ENCODE assay signal across 1 cellular context in the genomic region with DNA sequence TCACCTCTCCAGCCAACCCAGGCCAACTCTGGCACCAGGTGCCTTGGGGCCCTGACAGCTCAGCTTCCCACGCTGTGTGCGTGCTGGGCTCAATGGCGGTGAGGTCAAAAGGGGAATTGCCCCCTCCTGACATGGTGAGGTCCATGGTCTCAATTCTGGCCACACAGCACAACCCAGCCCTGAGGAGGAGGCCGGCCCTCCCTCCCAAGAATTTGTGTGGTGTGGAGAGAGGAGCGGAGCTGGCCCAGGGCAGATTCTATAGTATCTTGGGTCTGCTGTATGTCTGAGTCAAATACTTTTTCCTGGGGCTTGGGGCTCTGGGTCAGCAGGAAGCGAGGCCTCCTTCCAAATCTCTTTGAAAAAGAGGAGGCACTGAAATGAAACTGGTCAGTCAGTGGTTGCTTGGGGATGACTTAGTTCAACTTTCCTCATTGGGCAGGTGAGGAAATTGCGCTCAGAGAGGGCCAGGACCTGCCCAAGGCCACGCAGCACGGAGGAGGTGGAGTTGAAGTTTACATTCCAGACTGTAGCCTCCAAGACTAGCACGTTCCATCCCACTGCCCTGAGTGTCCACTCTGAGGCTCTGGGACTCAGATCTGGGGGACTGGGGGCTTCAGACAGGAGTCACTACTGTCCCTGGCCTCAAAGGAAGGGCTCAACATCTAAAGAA.
TF ChIP-seq lines count a peak whose summit lies in the region.

No MANE protein-coding gene starts in this region.

TF ChIP-seq in SK-N-SH, 30 proteins besides CTCF, POLR2A, EP300 and RAD21:
- TF ChIP-seq RCOR1 (IDR thresholded peaks at IDR 0.05; ENCODE audit: low read length) = no peak
- no peak for TF ChIP-seq FOSL2 (IDR thresholded peaks at IDR 0.05; ENCODE audit: borderline replicate concordance, low read depth)
- TF ChIP-seq, protein P1, sequence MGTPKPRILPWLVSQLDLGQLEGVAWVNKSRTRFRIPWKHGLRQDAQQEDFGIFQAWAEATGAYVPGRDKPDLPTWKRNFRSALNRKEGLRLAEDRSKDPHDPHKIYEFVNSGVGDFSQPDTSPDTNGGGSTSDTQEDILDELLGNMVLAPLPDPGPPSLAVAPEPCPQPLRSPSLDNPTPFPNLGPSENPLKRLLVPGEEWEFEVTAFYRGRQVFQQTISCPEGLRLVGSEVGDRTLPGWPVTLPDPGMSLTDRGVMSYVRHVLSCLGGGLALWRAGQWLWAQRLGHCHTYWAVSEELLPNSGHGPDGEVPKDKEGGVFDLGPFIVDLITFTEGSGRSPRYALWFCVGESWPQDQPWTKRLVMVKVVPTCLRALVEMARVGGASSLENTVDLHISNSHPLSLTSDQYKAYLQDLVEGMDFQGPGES (IDR thresholded peaks at IDR 0.05; ENCODE audit: low read depth, low read length) = no peak
- no peak for TF ChIP-seq RXRA (IDR thresholded peaks at IDR 0.05; ENCODE audit: borderline replicate concordance, low read depth)
- TF ChIP-seq, protein P2, sequence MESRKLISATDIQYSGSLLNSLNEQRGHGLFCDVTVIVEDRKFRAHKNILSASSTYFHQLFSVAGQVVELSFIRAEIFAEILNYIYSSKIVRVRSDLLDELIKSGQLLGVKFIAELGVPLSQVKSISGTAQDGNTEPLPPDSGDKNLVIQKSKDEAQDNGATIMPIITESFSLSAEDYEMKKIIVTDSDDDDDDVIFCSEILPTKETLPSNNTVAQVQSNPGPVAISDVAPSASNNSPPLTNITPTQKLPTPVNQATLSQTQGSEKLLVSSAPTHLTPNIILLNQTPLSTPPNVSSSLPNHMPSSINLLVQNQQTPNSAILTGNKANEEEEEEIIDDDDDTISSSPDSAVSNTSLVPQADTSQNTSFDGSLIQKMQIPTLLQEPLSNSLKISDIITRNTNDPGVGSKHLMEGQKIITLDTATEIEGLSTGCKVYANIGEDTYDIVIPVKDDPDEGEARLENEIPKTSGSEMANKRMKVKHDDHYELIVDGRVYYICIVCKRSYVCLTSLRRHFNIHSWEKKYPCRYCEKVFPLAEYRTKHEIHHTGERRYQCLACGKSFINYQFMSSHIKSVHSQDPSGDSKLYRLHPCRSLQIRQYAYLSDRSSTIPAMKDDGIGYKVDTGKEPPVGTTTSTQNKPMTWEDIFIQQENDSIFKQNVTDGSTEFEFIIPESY (IDR thresholded peaks at IDR 0.05; ENCODE audit: borderline replicate concordance, low read depth) = no peak
- TF ChIP-seq GATA2 (CRISPR knock-in tag; IDR thresholded peaks at IDR 0.05) = no peak
- TF ChIP-seq FOXM1 (IDR thresholded peaks at IDR 0.05; ENCODE audit: low read depth) = no peak
- TF ChIP-seq REST (IDR thresholded peaks at IDR 0.05; ENCODE audit: low read depth, low read length) = no peak
- no peak for TF ChIP-seq JUND (IDR thresholded peaks at IDR 0.05)
- no peak for TF ChIP-seq MXI1 (IDR thresholded peaks at IDR 0.05; ENCODE audit: low read depth, low read length)
- TF ChIP-seq GABPA (IDR thresholded peaks at IDR 0.05; ENCODE audit: low read depth) = no peak
- no peak for TF ChIP-seq NRF1 (IDR thresholded peaks at IDR 0.05; ENCODE audit: low read depth, low read length)
- TF ChIP-seq YY1 (IDR thresholded peaks at IDR 0.05; ENCODE audit: low read depth) = no peak
- no peak for TF ChIP-seq ELF1 (IDR thresholded peaks at IDR 0.05)
- TF ChIP-seq, protein P3, sequence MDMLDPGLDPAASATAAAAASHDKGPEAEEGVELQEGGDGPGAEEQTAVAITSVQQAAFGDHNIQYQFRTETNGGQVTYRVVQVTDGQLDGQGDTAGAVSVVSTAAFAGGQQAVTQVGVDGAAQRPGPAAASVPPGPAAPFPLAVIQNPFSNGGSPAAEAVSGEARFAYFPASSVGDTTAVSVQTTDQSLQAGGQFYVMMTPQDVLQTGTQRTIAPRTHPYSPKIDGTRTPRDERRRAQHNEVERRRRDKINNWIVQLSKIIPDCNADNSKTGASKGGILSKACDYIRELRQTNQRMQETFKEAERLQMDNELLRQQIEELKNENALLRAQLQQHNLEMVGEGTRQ (IDR thresholded peaks at IDR 0.05; ENCODE audit: borderline replicate concordance, low read depth, low read length) = no peak
- TF ChIP-seq RFX5 (IDR thresholded peaks at IDR 0.05; ENCODE audit: low read length) = no peak
- TF ChIP-seq TAF1 (IDR thresholded peaks at IDR 0.05; ENCODE audit: borderline replicate concordance, low read depth, low read length) = no peak
- no peak for TF ChIP-seq CHD2 (IDR thresholded peaks at IDR 0.05; ENCODE audit: low read length, partially characterized antibody)
- no peak for TF ChIP-seq SMC3 (IDR thresholded peaks at IDR 0.05; ENCODE audit: low read depth, low read length)
